In genomic region chr4:11497212-11497806, GRCh38 we compare ENCODE assay signal across 16 cellular contexts.
DNase-seq lines count a peak whose midpoint lies in the region; ATAC-seq and TF ChIP-seq lines count a peak whose summit lies in the region.
"Had no signal": no experiment of that assay in that cellular context is flagged by ENCODE, and none has a peak within 500 bp of the region (broad histone marks: within the 10 kb centered on the region; RNA-seq: fewer than 3 reads in every experiment).

No MANE protein-coding gene starts in this region.

- TF ChIP-seq CTCF in 22Rv1 (IDR thresholded peaks at IDR 0.05) (peak; percentile 18; the same call in 1 of the 2 replicates), GM12864 (IDR thresholded peaks at IDR 0.05; ENCODE audit: low read depth, low read length, missing control alignments) (peak; percentile 33), OCI-LY3 (IDR thresholded peaks at IDR 0.05; ENCODE audit: low read depth, low read length) (peak; percentile 38)

- no peaks in the 10 kb centered on the region for H3K9me3 ChIP-seq in OCI-LY3 (ENCODE audit: insufficient read depth, low read length)
- H3K9me3 ChIP-seq: body of pancreas had no signal

- H3K27me3 ChIP-seq in OCI-LY3 (ENCODE audit: low read depth, low read length): no peaks in the 10 kb centered on the region
- H3K27me3 ChIP-seq: BLaER1, body of pancreas had no signal

- H3K27ac ChIP-seq in 22Rv1: no peak overlapping the region
- H3K27ac ChIP-seq in OCI-LY3 (ENCODE audit: low read length): no peak overlapping the region
- H3K27ac ChIP-seq in epithelial cell of prostate: peak overlapping the region; percentile 95
- H3K27ac ChIP-seq: BLaER1, body of pancreas had no signal

- ATAC-seq in GM19351 (IDR thresholded peaks at IDR 0.05; ENCODE audit: unreplicated experiment) (no peak), HG03439 (IDR thresholded peaks at IDR 0.05; ENCODE audit: unreplicated experiment) (no peak), GM18907 (IDR thresholded peaks at IDR 0.05; ENCODE audit: unreplicated experiment) (no peak)
- ATAC-seq: body of pancreas, natural killer cell had no signal

- no peaks in the 10 kb centered on the region for H3K79me2 ChIP-seq in OCI-LY3 (ENCODE audit: low read length)

- H3K36me3 ChIP-seq in OCI-LY3 (replicated peaks; ENCODE audit: low read depth, low read length): no peaks in the 10 kb centered on the region
- H3K36me3 ChIP-seq: BLaER1 had no signal

- DNase-seq in GM12864 (ENCODE audit: low read depth) (no peak), epithelial cell of prostate (ENCODE audit: low read depth, low spot score) (no peak), RPMI8226 (no peak)
- DNase-seq: activated B cell treated with CpG ODN at 0.5 μM for 24 hours; body of pancreas; GDM1; glutamatergic neuron; natural killer cell; NCI-H187 treated with DMSO at 0.1 percent for 48 hours; stimulated activated CD4-positive, alpha-beta T cell treated with anti-CD3 and anti-CD28 coated beads, Interleukin-2, amount 100 ng/mL, for 24 hours had no signal

- no peaks in the 10 kb centered on the region for H4K20me1 ChIP-seq in OCI-LY3 (ENCODE audit: insufficient read depth, low read length)
- H4K20me1 ChIP-seq: BLaER1 had no signal

- H3K4me1 ChIP-seq in OCI-LY3 (ENCODE audit: low read length): peaks cover 5% of the 10 kb centered on the region; the same call in 1 of the 2 replicates
- H3K4me1 ChIP-seq: body of pancreas had no signal

- no peak overlapping the region for H3K9ac ChIP-seq in OCI-LY3 (ENCODE audit: low read length)
- H3K9ac ChIP-seq: BLaER1 had no signal

- H3K4me3 ChIP-seq in GM12864 (ENCODE audit: low read depth, low read length) (no peak overlapping the region), OCI-LY3 (ENCODE audit: low read length) (no peak overlapping the region)
- H3K4me3 ChIP-seq: BLaER1, body of pancreas had no signal

- no peak overlapping the region for H2AFZ ChIP-seq in OCI-LY3 (ENCODE audit: low read depth, low read length)

- no peak overlapping the region for H3K4me2 ChIP-seq in OCI-LY3 (ENCODE audit: low read length)
- H3K4me2 ChIP-seq: BLaER1 had no signal
